Comparison of ENCODE assay signal across 10 cellular contexts in genomic region chr7:37230221-37230620, GRCh38.
DNase-seq lines count a peak whose midpoint lies in the region; ATAC-seq and TF ChIP-seq lines count a peak whose summit lies in the region.
"Had no signal": no experiment of that assay in that cellular context is flagged by ENCODE, and none has a peak within 500 bp of the region (broad histone marks: within the 10 kb centered on the region; RNA-seq: fewer than 3 reads in every experiment).

No MANE protein-coding gene starts in this region.

- H3K36me3 Mint-ChIP-seq in activated naive CD4-positive, alpha-beta T cell treated with anti-CD3 and anti-CD28 coated beads for 36 hours (ENCODE audit: low read depth): peaks cover 28% of the 10 kb centered on the region
- H3K36me3 Mint-ChIP-seq in central memory CD8-positive, alpha-beta T cell (ENCODE audit: insufficient read depth): peaks cover 18% of the 10 kb centered on the region

- no peak overlapping the region for H3K4me3 ChIP-seq in left lung
- no peak overlapping the region for H3K4me3 ChIP-seq in upper lobe of right lung

- H3K27ac ChIP-seq in left lung (no peak overlapping the region), upper lobe of right lung (no peak overlapping the region)

- TF ChIP-seq CTCF in left lung (IDR thresholded peaks at IDR 0.05) (no peak), upper lobe of right lung (IDR thresholded peaks at IDR 0.05) (no peak)

- H3K9me3 ChIP-seq in left lung (no peaks in the 10 kb centered on the region), upper lobe of right lung (no peaks in the 10 kb centered on the region)

- H3K9me3 Mint-ChIP-seq in activated naive CD4-positive, alpha-beta T cell treated with anti-CD3 and anti-CD28 coated beads for 36 hours: no peaks in the 10 kb centered on the region
- H3K9me3 Mint-ChIP-seq in central memory CD8-positive, alpha-beta T cell: no peaks in the 10 kb centered on the region

- H3K36me3 ChIP-seq in left lung (peaks cover 0 to 6% of the 10 kb centered on the region in 2 donors), upper lobe of right lung (no peaks in the 10 kb centered on the region)

- H3K27ac Mint-ChIP-seq in activated naive CD4-positive, alpha-beta T cell treated with anti-CD3 and anti-CD28 coated beads for 36 hours: no peak overlapping the region
- peak overlapping the region; percentile 44 for H3K27ac Mint-ChIP-seq in central memory CD8-positive, alpha-beta T cell (ENCODE audit: low read depth)

- H3K4me3 Mint-ChIP-seq in activated naive CD4-positive, alpha-beta T cell treated with anti-CD3 and anti-CD28 coated beads for 36 hours: no peak overlapping the region
- no peak overlapping the region for H3K4me3 Mint-ChIP-seq in central memory CD8-positive, alpha-beta T cell

- no peak for ATAC-seq in central memory CD8-positive, alpha-beta T cell (replicated peaks; ENCODE audit: extremely low read depth, poor library complexity, severe bottlenecking)
- peak; percentile 30 for ATAC-seq in left lung
- ATAC-seq in upper lobe of right lung: peak; percentile 60
- ATAC-seq in GM21447 (IDR thresholded peaks at IDR 0.05; ENCODE audit: unreplicated experiment): no peak
- ATAC-seq in GM18517 (IDR thresholded peaks at IDR 0.05; ENCODE audit: unreplicated experiment): no peak
- ATAC-seq: SK-N-SH treated with all-trans-retinoic acid at 6 μM for 48 hours had no signal

- H3K4me1 Mint-ChIP-seq in activated naive CD4-positive, alpha-beta T cell treated with anti-CD3 and anti-CD28 coated beads for 36 hours (ENCODE audit: low read depth): peaks cover 20% of the 10 kb centered on the region
- peaks cover 11% of the 10 kb centered on the region for H3K4me1 Mint-ChIP-seq in central memory CD8-positive, alpha-beta T cell

- CTCF ChIA-PET in activated naive CD4-positive, alpha-beta T cell treated with anti-CD3 and anti-CD28 coated beads for 36 hours (lab: Charles Lee): no interaction called here

- intact Hi-C loops in activated naive CD4-positive, alpha-beta T cell treated with anti-CD3 and anti-CD28 coated beads for 36 hours (cut with micrococcal nuclease): loop anchor here (10.0 kb wide), 1 partner anchor 265 kb away; no protein-coding TSS in a partner anchor
- intact Hi-C loops in left lung (cut with DNase I): no loop called here
- intact Hi-C loops in upper lobe of right lung (cut with DNase I): no loop called here

- peaks cover 0 to 3% of the 10 kb centered on the region in 2 donors for H3K4me1 ChIP-seq in left lung
- peaks cover 10% of the 10 kb centered on the region for H3K4me1 ChIP-seq in upper lobe of right lung

- no peaks in the 10 kb centered on the region for H3K27me3 ChIP-seq in left lung
- H3K27me3 ChIP-seq in upper lobe of right lung: no peaks in the 10 kb centered on the region

- peak; percentile 37 for DNase-seq in activated naive CD4-positive, alpha-beta T cell treated with anti-CD3 and anti-CD28 coated beads for 36 hours
- DNase-seq in activated naive CD4-positive, alpha-beta T cell (lab: John Stamatoyannopoulos, UW): no peak
- DNase-seq in central memory CD8-positive, alpha-beta T cell (ENCODE audit: low spot score in 2 of 2): no peak
- DNase-seq in left lung (no peak), upper lobe of right lung (no peak), ureter (ENCODE audit: low spot score) (no peak)
- DNase-seq: NCI-H146 had no signal

- no peaks in the 10 kb centered on the region for H3K27me3 Mint-ChIP-seq in activated naive CD4-positive, alpha-beta T cell treated with anti-CD3 and anti-CD28 coated beads for 36 hours (ENCODE audit: low read depth)
- H3K27me3 Mint-ChIP-seq in central memory CD8-positive, alpha-beta T cell: no peaks in the 10 kb centered on the region

Comparison
In these comparisons a context has a peak if more than half of its experiments do, and no peak if none do; other contexts are left out.
1. ATAC-seq: peak in left lung (single experiment) and upper lobe of right lung (single experiment); none in central memory CD8-positive, alpha-beta T cell (single experiment), GM21447 (single experiment) and GM18517 (single experiment).